Comparison of ENCODE assay signal across 13 cellular contexts in the genomic region with DNA sequence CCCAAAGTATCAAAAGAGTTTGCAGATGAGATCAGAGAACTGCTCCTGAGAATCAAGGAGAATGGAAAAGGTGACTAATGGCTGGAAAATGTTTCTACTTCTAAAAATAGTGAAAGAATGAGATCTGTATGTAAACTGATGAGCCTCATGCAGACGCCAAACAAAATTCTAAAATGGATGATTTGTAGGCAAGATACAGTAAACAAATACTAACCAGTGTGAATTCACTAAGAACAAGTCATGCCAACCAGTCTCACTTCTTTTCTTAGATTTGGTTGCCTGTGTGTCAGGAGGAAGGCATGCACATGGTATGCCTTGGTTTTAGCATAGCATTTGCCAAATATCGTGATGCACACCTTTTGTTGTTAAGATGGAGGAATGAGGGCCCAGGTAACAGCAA.
DNase-seq lines count a peak whose midpoint lies in the region; ATAC-seq, FAIRE-seq and TF ChIP-seq lines count a peak whose summit lies in the region.
"Had no signal": no experiment of that assay in that cellular context is flagged by ENCODE, and none has a peak within 500 bp of the region (broad histone marks: within the 10 kb centered on the region; RNA-seq: fewer than 3 reads in every experiment).

No MANE protein-coding gene starts in this region.

- no peaks in the 10 kb centered on the region for H3K79me2 ChIP-seq in parathyroid adenoma

- H3K27ac ChIP-seq in parathyroid adenoma = peak overlapping the region; percentile 3
- no peak overlapping the region for H3K27ac ChIP-seq in prostate gland
- H3K27ac ChIP-seq: psoas muscle had no signal

- WGBS in prostate gland = 55% methylated on average over 2 of the region's 2 CpGs

- H3K4me3 ChIP-seq in epithelial cell of esophagus (ENCODE audit: low read length) (no peak overlapping the region), parathyroid adenoma (ENCODE audit: low read depth, low read length) (no peak overlapping the region), prostate gland (no peak overlapping the region)
- H3K4me3 ChIP-seq: psoas muscle had no signal

- TF ChIP-seq POLR2A in prostate gland (IDR thresholded peaks at IDR 0.05) = no peak

- H3K4me2 ChIP-seq in parathyroid adenoma (ENCODE audit: low read length) = peak overlapping the region; percentile 28

- ATAC-seq in HG03039 (IDR thresholded peaks at IDR 0.05; ENCODE audit: unreplicated experiment) = no peak
- ATAC-seq: Panc1, psoas muscle had no signal

- intact Hi-C loops in prostate gland (cut with DNase I) = no loop called here

- FAIRE-seq in G401.6 (lab: Jason Lieb, UNC) = peak; percentile 96

- TF ChIP-seq CTCF in epithelial cell of esophagus (IDR thresholded peaks at IDR 0.05; ENCODE audit: insufficient read depth, low read depth, low read length, missing control alignments) = no peak
- TF ChIP-seq CTCF in parathyroid adenoma (IDR thresholded peaks at IDR 0.05) = no peak
- no peak for TF ChIP-seq CTCF in prostate gland (IDR thresholded peaks at IDR 0.05)

- H3K9ac ChIP-seq in parathyroid adenoma = no peak overlapping the region

- H2AFZ ChIP-seq in parathyroid adenoma = peak overlapping the region; percentile 63

- DNase-seq in RPMI7951 (ENCODE audit: low read depth) (peak; percentile 86), epithelial cell of esophagus (ENCODE audit: low read depth) (peak; percentile 79), DMS53 (lab: John Stamatoyannopoulos, UW) (no peak), COLO668 (lab: John Stamatoyannopoulos, UW; ENCODE audit: unreplicated experiment) (no peak), prostate gland (ENCODE audit: low spot score) (no peak)
- DNase-seq: activated CD4-positive, CD25-positive, alpha-beta regulatory T cell; endodermal cell; NCI-H187 treated with DMSO at 0.1 percent for 48 hours; psoas muscle had no signal

- H3K27me3 ChIP-seq in parathyroid adenoma (ENCODE audit: control insufficient read depth, insufficient read depth, low read length) (no peaks in the 10 kb centered on the region), prostate gland (replicated peaks; ENCODE audit: insufficient read depth) (no peaks in the 10 kb centered on the region)

- no peaks in the 10 kb centered on the region for H3K9me3 ChIP-seq in parathyroid adenoma (ENCODE audit: control insufficient read depth, low read length)
- H3K9me3 ChIP-seq in prostate gland = no peaks in the 10 kb centered on the region
- H3K9me3 ChIP-seq: psoas muscle had no signal

- H3K36me3 ChIP-seq in parathyroid adenoma (ENCODE audit: control insufficient read depth, insufficient read depth, low read length) (no peaks in the 10 kb centered on the region), prostate gland (no peaks in the 10 kb centered on the region)

- H3K4me1 ChIP-seq in parathyroid adenoma = peaks cover 2% of the 10 kb centered on the region
- no peaks in the 10 kb centered on the region for H3K4me1 ChIP-seq in prostate gland (replicated peaks)
- H3K4me1 ChIP-seq: psoas muscle had no signal

Comparison
In these comparisons a context has a peak if more than half of its experiments do, and no peak if none do; other contexts are left out.
1. DNase-seq: peak in RPMI7951 (single experiment) and epithelial cell of esophagus (single experiment); none in DMS53 (single experiment), COLO668 (single experiment) and prostate gland (single experiment).